8 cellular contexts compared by ENCODE assay signal in genomic region chr1:221045842-221046831, GRCh38.
DNase-seq lines count a peak whose midpoint lies in the region; ATAC-seq lines count a peak whose summit lies in the region.

No MANE protein-coding gene starts in this region.

- no peaks in the 10 kb centered on the region for H3K27me3 Mint-ChIP-seq in activated T-cell treated with anti-CD3 and anti-CD28 coated beads, Interleukin-2, amount 50 U/mL, for 72 hours (ENCODE audit: low read depth)
- H3K27me3 Mint-ChIP-seq in activated T-cell treated with anti-CD3 and anti-CD28 coated beads, Interleukin-2, amount 50 U/mL, for 24 hours, result peaks cover 13% of the 10 kb centered on the region

- H3K4me1 ChIP-seq in mesodermal cell (ENCODE audit: control insufficient read depth, insufficient read depth, low read length, poor library complexity, severe bottlenecking), result peaks cover 12% of the 10 kb centered on the region

- H3K36me3 ChIP-seq in mesodermal cell (ENCODE audit: control insufficient read depth, insufficient read depth, low read length), result no peaks in the 10 kb centered on the region

- no peak for DNase-seq in activated T-cell treated with anti-CD3 and anti-CD28 coated beads, Interleukin-2, amount 50 U/mL, for 72 hours
- DNase-seq in activated T-cell treated with anti-CD3 and anti-CD28 coated beads, Interleukin-2, amount 50 U/mL, for 24 hours, result no peak
- DNase-seq in SIG-M5 (lab: John Stamatoyannopoulos, UW) (peak; percentile 89), NCI-H146 (lab: John Stamatoyannopoulos, UW) (no peak), SHP77 (lab: John Stamatoyannopoulos, UW) (no peak), UCSD-AML1 (lab: John Stamatoyannopoulos, UW; ENCODE audit: unreplicated experiment) (no peak)

- 92% methylated on average over 4 of the region's 5 CpGs; no CpG with 5 or more reads in 1 of the 2 experiments for WGBS in mesodermal cell (ENCODE audit: insufficient coverage in 2 of 2), 2 experiments

- H3K9me3 Mint-ChIP-seq in activated T-cell treated with anti-CD3 and anti-CD28 coated beads, Interleukin-2, amount 50 U/mL, for 72 hours, result peaks cover 10 to 14% of the 10 kb centered on the region in 2 donors
- H3K9me3 Mint-ChIP-seq in activated T-cell treated with anti-CD3 and anti-CD28 coated beads, Interleukin-2, amount 50 U/mL, for 24 hours, result peaks cover 12% of the 10 kb centered on the region

- H3K27ac ChIP-seq in mesodermal cell (ENCODE audit: low read depth, low read length, severe bottlenecking), result peak overlapping the region; percentile 43

- H3K4me1 Mint-ChIP-seq in activated T-cell treated with anti-CD3 and anti-CD28 coated beads, Interleukin-2, amount 50 U/mL, for 72 hours (ENCODE audit: low read depth), result peaks cover 9% of the 10 kb centered on the region
- H3K4me1 Mint-ChIP-seq in activated T-cell treated with anti-CD3 and anti-CD28 coated beads, Interleukin-2, amount 50 U/mL, for 24 hours (ENCODE audit: low read depth), result no peaks in the 10 kb centered on the region

- H3K36me3 Mint-ChIP-seq in activated T-cell treated with anti-CD3 and anti-CD28 coated beads, Interleukin-2, amount 50 U/mL, for 72 hours (ENCODE audit: insufficient read depth in 2 of 2), result peaks cover 3 to 4% of the 10 kb centered on the region in 2 donors
- H3K36me3 Mint-ChIP-seq in activated T-cell treated with anti-CD3 and anti-CD28 coated beads, Interleukin-2, amount 50 U/mL, for 24 hours (ENCODE audit: low read depth), result no peaks in the 10 kb centered on the region

- H3K4me3 ChIP-seq in mesodermal cell (ENCODE audit: extremely low read depth, insufficient read depth, low read length, poor library complexity, severe bottlenecking), result no peak overlapping the region

- H3K9me3 ChIP-seq in mesodermal cell (ENCODE audit: control insufficient read depth, low read length), result no peaks in the 10 kb centered on the region

- no peak overlapping the region for H3K27ac Mint-ChIP-seq in activated T-cell treated with anti-CD3 and anti-CD28 coated beads, Interleukin-2, amount 50 U/mL, for 72 hours
- H3K27ac Mint-ChIP-seq in activated T-cell treated with anti-CD3 and anti-CD28 coated beads, Interleukin-2, amount 50 U/mL, for 24 hours, result no peak overlapping the region

- H3K4me3 Mint-ChIP-seq in activated T-cell treated with anti-CD3 and anti-CD28 coated beads, Interleukin-2, amount 50 U/mL, for 72 hours, result no peak overlapping the region
- no peak overlapping the region for H3K4me3 Mint-ChIP-seq in activated T-cell treated with anti-CD3 and anti-CD28 coated beads, Interleukin-2, amount 50 U/mL, for 24 hours

- peak; percentile 50 to 51 for ATAC-seq in activated T-cell treated with anti-CD3 and anti-CD28 coated beads, Interleukin-2, amount 50 U/mL, for 72 hours (replicated peaks in 1 of 2)
- ATAC-seq in HG03025 (IDR thresholded peaks at IDR 0.05; ENCODE audit: low FRiP score, unreplicated experiment), result peak; percentile 94
